Comparison of ENCODE assay signal across 30 cellular contexts in the genomic region with DNA sequence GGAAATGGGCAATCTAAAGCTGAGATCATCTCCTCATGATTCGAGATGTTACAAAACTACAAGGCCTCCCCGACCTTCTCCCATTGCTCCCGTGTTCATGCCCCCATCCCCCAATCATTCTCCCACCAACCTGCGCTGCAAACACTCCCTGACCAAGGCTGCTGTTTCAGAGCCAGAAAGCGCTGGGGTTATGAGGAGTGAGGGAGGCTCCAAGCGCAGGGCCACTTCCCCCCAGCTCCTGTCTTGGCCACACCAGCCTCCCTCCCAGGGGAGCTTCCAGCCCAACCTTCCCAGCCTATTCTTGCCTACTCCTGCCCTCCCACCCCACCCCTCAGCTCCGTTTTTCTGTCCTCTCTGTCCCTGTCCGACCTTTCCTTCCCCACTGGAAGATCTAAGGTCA. TPM values are rescaled to one million over a fixed set of nuclear protein-coding genes. Genes with fewer than 3 reads are reported as not detected.
A peak's percentile ranks its signal among the peaks of the same experiment; 100 is the strongest.
DNase-seq lines count a peak whose midpoint lies in the region; ATAC-seq, FAIRE-seq and TF ChIP-seq lines count a peak whose summit lies in the region.
"Had no signal": no experiment of that assay in that cellular context is flagged by ENCODE, and none has a peak within 500 bp of the region (broad histone marks: within the 10 kb centered on the region; RNA-seq: fewer than 3 reads in every experiment).

No MANE protein-coding gene starts in this region.

- peak; percentile 7 for FAIRE-seq in bronchial epithelial cell (lab: Jason Lieb, UNC)
- FAIRE-seq: A204.1 had no signal

- no peak for TF ChIP-seq CTCF in bronchial epithelial cell (IDR thresholded peaks at IDR 0.05; ENCODE audit: insufficient read depth, low read length, severe bottlenecking)

- H3K27me3 ChIP-seq in HUES6 (ENCODE audit: control insufficient read depth, insufficient read depth, low read length) (peaks cover 39% of the 10 kb centered on the region), bronchial epithelial cell (ENCODE audit: control insufficient read depth, insufficient read depth, low read length) (peaks cover 22% of the 10 kb centered on the region)

- no peak overlapping the region for H3K4me3 Mint-ChIP-seq in immature natural killer cell
- H3K4me3 Mint-ChIP-seq: B cell; CD4-positive, CD25-positive, alpha-beta regulatory T cell; IgD-negative memory B cell had no signal

- H3K36me3 ChIP-seq in HUES6 (ENCODE audit: control insufficient read depth, insufficient read depth, low read length) (no peaks in the 10 kb centered on the region), bronchial epithelial cell (ENCODE audit: control insufficient read depth, insufficient read depth, low read length) (no peaks in the 10 kb centered on the region)

- peak overlapping the region; percentile 36 for H3K4me3 ChIP-seq in HUES6 (ENCODE audit: low read depth, low read length)
- no peak overlapping the region for H3K4me3 ChIP-seq in bronchial epithelial cell (ENCODE audit: low read depth, low read length)

- H3K9ac ChIP-seq in HUES6 (ENCODE audit: low read length) = peak overlapping the region; percentile 64

- H3K27ac ChIP-seq in HUES6 (ENCODE audit: low read depth, low read length) = peak overlapping the region; percentile 52; the same call in 1 of the 2 replicates

- no peaks in the 10 kb centered on the region for H3K9me3 ChIP-seq in HUES6 (ENCODE audit: control insufficient read depth, insufficient read depth, low read depth, low read length)

- H3K9me3 Mint-ChIP-seq in immature natural killer cell = peaks cover 0 to 2% (median 0%) of the 10 kb centered on the region in 6 donors
- H3K9me3 Mint-ChIP-seq: IgD-negative memory B cell had no signal

- H3K36me3 Mint-ChIP-seq in immature natural killer cell = peaks cover 0 to 2% (median 0%) of the 10 kb centered on the region in 3 donors
- H3K36me3 Mint-ChIP-seq: IgD-negative memory B cell had no signal

- peaks cover 3 to 24% (median 5%) of the 10 kb centered on the region in 3 donors for H3K27me3 Mint-ChIP-seq in immature natural killer cell (ENCODE audit: low read depth in 3 of 3)

- H3K27ac Mint-ChIP-seq in immature natural killer cell = no peak overlapping the region
- H3K27ac Mint-ChIP-seq: B cell; CD4-positive, CD25-positive, alpha-beta regulatory T cell; IgD-negative memory B cell had no signal

- DNase-seq in ELF-1 (ENCODE audit: low read depth, low spot score) = peak; percentile 56
- no peak for DNase-seq in bronchial epithelial cell (ENCODE audit: low read depth)
- DNase-seq in islet precursor cell = peak; percentile 59
- no peak for DNase-seq in EL
- no peak for DNase-seq in cortex of kidney (lab: John Stamatoyannopoulos, UW)
- no peak for DNase-seq in immature natural killer cell
- DNase-seq: CD4-positive, CD25-positive, alpha-beta regulatory T cell; COR-L47; DMS 273 treated with DMSO at 0.1 percent for 48 hours; DND-41; GF-D8; GOT3; Karpas-422; MV-4-11; NCI-H1417; NCI-H187 treated with DMSO at 0.1 percent for 48 hours; NCI-H2107; NCI-H446 treated with DMSO at 0.1 percent for 48 hours; NCI-H526 treated with DMSO at 0.1 percent for 48 hours; PC-3; RPMI8226; SHP77; SW 1271 had no signal

- ATAC-seq in HG03159 (IDR thresholded peaks at IDR 0.05; ENCODE audit: unreplicated experiment) = no peak
- ATAC-seq: PC-3 had no signal

- H3K4me1 ChIP-seq in HUES6 (ENCODE audit: control insufficient read depth, insufficient read depth, low read length) = peaks cover 46% of the 10 kb centered on the region

- H3K4me1 Mint-ChIP-seq in immature natural killer cell = no peaks in the 10 kb centered on the region

RNA-seq across cellular contexts. Expression of gene NODAL, which starts 14.7 kb away (rescaled TPM):
- total RNA-seq in bronchial epithelial cell = under 0.01 TPM in 1 of 2 replicates, not detected in the other
- polyA plus RNA-seq in immature natural killer cell = not detected
- total RNA-seq: B cell; CD4-positive, CD25-positive, alpha-beta regulatory T cell; HT1080; M059J; PC-3 had no signal
- polyA plus RNA-seq: IgD-negative memory B cell had no signal

RNA-seq across cellular contexts. Expression of gene PALD1, which starts 22.4 kb away (rescaled TPM):
- total RNA-seq in bronchial epithelial cell = 0.13 TPM in 1 of 2 replicates, not detected in the other
- polyA plus RNA-seq in immature natural killer cell = 1 to 10 TPM in 1 of 3 donors, under 1 TPM in 2; 0.12 to 2.2 (median 0.14) TPM
- total RNA-seq: CD4-positive, CD25-positive, alpha-beta regulatory T cell had no signal
- polyA plus RNA-seq: CD4-positive, CD25-positive, alpha-beta regulatory T cell had no signal

RNA-seq across cellular contexts. Expression of gene EIF4EBP2, which starts 52.2 kb away (rescaled TPM):
- 7.9 and 10.2 TPM in 2 replicates for total RNA-seq in bronchial epithelial cell
- polyA plus RNA-seq in immature natural killer cell = 100 to 1,000 TPM in 1 of 3 donors, 10 to 100 TPM in 2; 67.6 to 105 (median 92.4) TPM

Comparison
In these comparisons a context has a peak if more than half of its experiments do, and no peak if none do; other contexts are left out.
1. DNase-seq: peak in ELF-1 (single experiment) and islet precursor cell (single experiment); none in bronchial epithelial cell (single experiment), EL (single experiment), cortex of kidney (single experiment) and immature natural killer cell (0 of 3).